In the genomic region with DNA sequence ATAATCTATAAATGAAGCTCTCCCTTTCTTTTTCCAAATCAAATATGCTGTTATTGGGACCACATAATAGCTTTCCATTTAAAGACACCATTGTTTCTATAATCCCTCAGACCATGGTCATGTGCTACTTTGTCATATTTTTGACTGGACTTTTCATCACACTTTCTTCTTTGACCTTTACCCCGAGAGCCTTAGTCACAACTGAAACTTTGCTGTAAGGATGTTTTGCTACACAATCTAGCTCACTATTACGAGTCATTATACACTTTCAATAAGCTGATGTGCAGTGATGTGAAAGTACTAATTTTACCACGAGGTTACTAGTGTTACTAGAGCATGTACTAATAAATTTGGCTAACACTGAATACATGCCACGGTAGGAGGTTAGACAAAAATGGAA, we compare ENCODE assay signal across 16 cellular contexts.
DNase-seq lines count a peak whose midpoint lies in the region; ATAC-seq, FAIRE-seq and TF ChIP-seq lines count a peak whose summit lies in the region.
"Had no signal": no experiment of that assay in that cellular context is flagged by ENCODE, and none has a peak within 500 bp of the region (broad histone marks: within the 10 kb centered on the region; RNA-seq: fewer than 3 reads in every experiment).

No MANE protein-coding gene starts in this region.

- no peak for DNase-seq in GM12891 (ENCODE audit: insufficient read length, low spot score)
- DNase-seq in mammary epithelial cell, result peak; percentile 69
- DNase-seq in renal cortical epithelial cell (ENCODE audit: low read depth), result peak; percentile 59
- DNase-seq in testis, result no peak
- no peak for DNase-seq in stomach
- DNase-seq: Caco-2; effector memory CD8-positive, alpha-beta T cell; H9; hippocampal formation; lower lobe of right lung; NCI-H1105 treated with DMSO at 0.1 percent for 48 hours; thyroid gland had no signal

- CTCF ChIA-PET in mammary epithelial cell (lab: Charles Lee; ENCODE audit: low non-redundant PET), result no interaction called here

- H3K4me1 ChIP-seq in KMS-11 (ENCODE audit: low read depth, poor library complexity, severe bottlenecking), result peaks cover 19% of the 10 kb centered on the region
- no peaks in the 10 kb centered on the region for H3K4me1 ChIP-seq in mammary epithelial cell (ENCODE audit: insufficient read depth, low read length)
- no peaks in the 10 kb centered on the region for H3K4me1 ChIP-seq in testis
- H3K4me1 ChIP-seq in stomach, result no peaks in the 10 kb centered on the region
- H3K4me1 ChIP-seq: Caco-2, lower lobe of right lung, thyroid gland had no signal

- TF ChIP-seq CTCF in KMS-11 (conservative IDR thresholded peaks at IDR 0.05; ENCODE audit: low read depth, low read length) (no peak), mammary epithelial cell (conservative IDR thresholded peaks at IDR 0.05 in 1 of 2, IDR thresholded peaks at IDR 0.05 in 1 of 2; ENCODE audit: extremely low read depth in 1 of 2, insufficient read depth in 1 of 2, low read depth in 1 of 2, low read length in 2 of 2) (no peak), testis (IDR thresholded peaks at IDR 0.05) (no peak), stomach (IDR thresholded peaks at IDR 0.05) (no peak)

- dilution Hi-C loops in mammary epithelial cell (cut with HindIII; ENCODE audit: low sequenced_read_pairs), result no loop called here

- FAIRE-seq in GM12891 (lab: Jason Lieb, UNC), result peak; percentile 78
- FAIRE-seq: astrocyte had no signal

- H4K20me1 ChIP-seq in KMS-11 (ENCODE audit: insufficient read depth) (no peaks in the 10 kb centered on the region), mammary epithelial cell (ENCODE audit: insufficient read depth, low read length) (no peaks in the 10 kb centered on the region)

- 83% methylated on average over 4 of the region's 4 CpGs for WGBS in mammary epithelial cell (ENCODE audit: low coverage, missing lambda C conversion rate)
- 87 to 91% methylated on average over 4 of the region's 4 CpGs for WGBS in testis, 2 donors
- WGBS in stomach, 5 donors, result 76 to 82% (median 78%) methylated on average over 4 of the region's 4 CpGs

- H2AFZ ChIP-seq in KMS-11 (ENCODE audit: low read depth) (no peak overlapping the region), mammary epithelial cell (ENCODE audit: low read depth, low read length) (no peak overlapping the region)

- in situ Hi-C loops in mammary epithelial cell (cut with MboI; ENCODE audit: low sequenced_read_pairs in 2 of 2), result no loop called here

- BruUV-seq in mammary epithelial cell (replicated peaks; lab: Mats Ljungman, UMichigan), result no TSS peak

- H3K9me3 ChIP-seq in mammary epithelial cell (replicated peaks; ENCODE audit: insufficient read depth, low read length) (no peaks in the 10 kb centered on the region), testis (no peaks in the 10 kb centered on the region), stomach (no peaks in the 10 kb centered on the region)
- H3K9me3 ChIP-seq: Caco-2, lower lobe of right lung, thyroid gland had no signal

- H3K4me3 ChIP-seq in KMS-11 (IDR thresholded peaks at IDR 0.05; ENCODE audit: insufficient read depth, low read depth, low read length), result no peak overlapping the region
- H3K4me3 ChIP-seq in mammary epithelial cell (replicated peaks in 1 of 3; ENCODE audit: insufficient read depth in 1 of 3, low read depth in 2 of 3, low read length in 3 of 3), result no peak overlapping the region
- H3K4me3 ChIP-seq in testis, result no peak overlapping the region
- H3K4me3 ChIP-seq in stomach, result no peak overlapping the region
- H3K4me3 ChIP-seq: lower lobe of right lung, thyroid gland had no signal

- H3K9ac ChIP-seq in KMS-11 (no peak overlapping the region), mammary epithelial cell (ENCODE audit: insufficient read depth, low read length) (no peak overlapping the region)

- H3K27me3 ChIP-seq in KMS-11 (ENCODE audit: insufficient read depth, low read depth) (no peaks in the 10 kb centered on the region), mammary epithelial cell (ENCODE audit: insufficient read depth, low read length) (no peaks in the 10 kb centered on the region), testis (no peaks in the 10 kb centered on the region), stomach (no peaks in the 10 kb centered on the region)
- H3K27me3 ChIP-seq: thyroid gland had no signal

- H3K79me2 ChIP-seq in KMS-11 (ENCODE audit: insufficient read depth, low read depth) (no peaks in the 10 kb centered on the region), mammary epithelial cell (ENCODE audit: insufficient read depth, low read length) (no peaks in the 10 kb centered on the region)

- 0 out of 2 replicates have a peak overlapping the region, but pooled peaks have one; percentile 10 for H3K4me2 ChIP-seq in KMS-11
- H3K4me2 ChIP-seq in mammary epithelial cell (ENCODE audit: insufficient read depth, low read depth, low read length), result no peak overlapping the region

- TF ChIP-seq POLR2A in GM12891 (IDR thresholded peaks at IDR 0.05; ENCODE audit: low read depth, low read length) (no peak), testis (IDR thresholded peaks at IDR 0.05) (no peak), stomach (IDR thresholded peaks at IDR 0.05) (no peak)

- intact Hi-C loops in mammary epithelial cell (cut with micrococcal nuclease) (no loop called here), testis (cut with DNase I; ENCODE audit: low total_unique reads) (no loop called here), stomach (cut with DNase I; ENCODE audit: low total_unique reads) (no loop called here)

- no peak for TF ChIP-seq EP300 in stomach (IDR thresholded peaks at IDR 0.05)

- ATAC-seq in HG03460 (IDR thresholded peaks at IDR 0.05; ENCODE audit: unreplicated experiment), result no peak
- ATAC-seq: effector memory CD8-positive, alpha-beta T cell; lower lobe of right lung had no signal

- no peak overlapping the region for H3K27ac ChIP-seq in KMS-11
- H3K27ac ChIP-seq in mammary epithelial cell (ENCODE audit: insufficient read depth, low read depth, low read length), result no peak overlapping the region
- H3K27ac ChIP-seq in testis, result no peak overlapping the region
- H3K27ac ChIP-seq in stomach, result no peak overlapping the region
- H3K27ac ChIP-seq: lower lobe of right lung, RWPE1, thyroid gland had no signal

- H3K36me3 ChIP-seq in KMS-11 (ENCODE audit: insufficient read depth) (no peaks in the 10 kb centered on the region), mammary epithelial cell (ENCODE audit: insufficient read depth, low read length) (no peaks in the 10 kb centered on the region), testis (ENCODE audit: low read depth, missing control alignments) (no peaks in the 10 kb centered on the region), stomach (no peaks in the 10 kb centered on the region)
- H3K36me3 ChIP-seq: lower lobe of right lung, thyroid gland had no signal

TF ChIP-seq in GM12891, 5 proteins besides CTCF, POLR2A, EP300 and RAD21:
- TF ChIP-seq PAX5 (IDR thresholded peaks at IDR 0.05; ENCODE audit: insufficient read depth, low read length, severe bottlenecking), result no peak
- no peak for TF ChIP-seq TAF1 (IDR thresholded peaks at IDR 0.05; ENCODE audit: low read depth, low read length)
- TF ChIP-seq SPI1 (IDR thresholded peaks at IDR 0.05; ENCODE audit: low read depth, low read length), result no peak
- no peak for TF ChIP-seq POLR2AphosphoS5 (IDR thresholded peaks at IDR 0.05; ENCODE audit: low read depth, low read length)
- no peak for TF ChIP-seq POU2F2 (IDR thresholded peaks at IDR 0.05; ENCODE audit: low read depth, low read length)

Comparison
In these comparisons a context has a peak if more than half of its experiments do, and no peak if none do; other contexts are left out.
1. DNase-seq: peak in mammary epithelial cell (single experiment) and renal cortical epithelial cell (single experiment); none in GM12891 (single experiment), testis (single experiment) and stomach (single experiment).